In genomic region chr2:59019551-59020164, GRCh38 we compare ENCODE assay signal across 29 cellular contexts.
"Had no signal": no experiment of that assay in that cellular context is flagged by ENCODE, and none has a peak within 500 bp of the region (broad histone marks: within the 10 kb centered on the region; RNA-seq: fewer than 3 reads in every experiment).

No MANE protein-coding gene starts in this region.

- H3K27ac ChIP-seq: colonic mucosa, esophagus muscularis mucosa, lower lobe of right lung, neutrophil, prostate gland, right atrium auricular region, skin epidermis, spleen, suprapubic skin, transverse colon had no signal

- ATAC-seq: left ventricle myocardium superior; lower lobe of right lung; mucosa of descending colon; natural killer cell treated with Interleukin-12 subunit alpha and Interleukin-12 subunit beta and Interleukin-15 and Interleukin-18, amount 100 ng/mL, for 72 hours; stimulated activated memory B cell treated with anti-CD40 and anti-IgM and Interleukin-4, amounts not matched to agents 10 μg/mL and 1 μg/mL and 100 μg/mL, for 72 hours; stimulated activated naive CD8-positive, alpha-beta T cell treated with anti-CD3 and anti-CD28 coated beads, Interleukin-15, Interleukin-2, amounts not matched to agents 100 U/mL and 50 U/mL, for 24 hours had no signal

- H3K9me3 ChIP-seq: colonic mucosa, esophagus muscularis mucosa, lower lobe of right lung, mucosa of descending colon, neutrophil, prostate gland, suprapubic skin, transverse colon had no signal

- H3K36me3 ChIP-seq: colonic mucosa, esophagus muscularis mucosa, lower lobe of right lung, neutrophil, prostate gland, right atrium auricular region, spleen, suprapubic skin, transverse colon had no signal

- H3K27me3 ChIP-seq: colonic mucosa, esophagus muscularis mucosa, neutrophil, right atrium auricular region, spleen, suprapubic skin, transverse colon had no signal

- H3K27me3 Mint-ChIP-seq: central memory CD8-positive, alpha-beta T cell; dendritic cell treated with granulocyte-macrophage colony-stimulating factor and Interleukin-4, amounts not matched to agents 40 ng/mL and 50 ng/mL, for 4 days; natural killer cell treated with Interleukin-12 subunit alpha and Interleukin-12 subunit beta and Interleukin-15 and Interleukin-18, amount 100 ng/mL, for 72 hours had no signal

- DNase-seq: colonic mucosa; effector memory CD4-positive, alpha-beta T cell; hypothalamus; immature natural killer cell; islet precursor cell; kidney glomerular epithelial cell; left ventricle myocardium superior; lower lobe of right lung; mucosa of descending colon; naive B cell; spleen; stimulated activated CD4-positive, alpha-beta T cell treated with anti-CD3 and anti-CD28 coated beads, Interleukin-4, amount 100 ng/mL, for 4 hours; stimulated activated naive CD8-positive, alpha-beta T cell treated with anti-CD3 and anti-CD28 coated beads, Interleukin-15, Interleukin-2, amounts not matched to agents 100 U/mL and 50 U/mL, for 24 hours; transverse colon had no signal

- H3K4me3 Mint-ChIP-seq: central memory CD8-positive, alpha-beta T cell; dendritic cell treated with granulocyte-macrophage colony-stimulating factor and Interleukin-4, amounts not matched to agents 40 ng/mL and 50 ng/mL, for 4 days; immature natural killer cell; memory B cell; mesothelial cell of epicardium; naive B cell; natural killer cell treated with Interleukin-12 subunit alpha and Interleukin-12 subunit beta and Interleukin-15 and Interleukin-18, amount 100 ng/mL, for 72 hours; neural crest cell; stimulated activated memory B cell treated with anti-CD40 and anti-IgM and Interleukin-4, amounts not matched to agents 10 μg/mL and 1 μg/mL and 100 μg/mL, for 72 hours had no signal

- H3K4me1 ChIP-seq: colonic mucosa, esophagus muscularis mucosa, lower lobe of right lung, prostate gland, right atrium auricular region, spleen, suprapubic skin, transverse colon had no signal

- FAIRE-seq: endothelial cell of umbilical vein, frontal cortex had no signal

- H3K27ac Mint-ChIP-seq: dendritic cell treated with granulocyte-macrophage colony-stimulating factor and Interleukin-4, amounts not matched to agents 40 ng/mL and 50 ng/mL, for 4 days; immature natural killer cell; memory B cell; mesothelial cell of epicardium; natural killer cell treated with Interleukin-12 subunit alpha and Interleukin-12 subunit beta and Interleukin-15 and Interleukin-18, amount 100 ng/mL, for 72 hours; stimulated activated memory B cell treated with anti-CD40 and anti-IgM and Interleukin-4, amounts not matched to agents 10 μg/mL and 1 μg/mL and 100 μg/mL, for 72 hours had no signal

- H3K4me3 ChIP-seq: colonic mucosa, esophagus muscularis mucosa, lower lobe of right lung, mucosa of descending colon, prostate gland, right atrium auricular region, skin epidermis, spleen, suprapubic skin, transverse colon had no signal

- H3K4me1 Mint-ChIP-seq: central memory CD8-positive, alpha-beta T cell; immature natural killer cell; memory B cell; naive B cell; stimulated activated memory B cell treated with anti-CD40 and anti-IgM and Interleukin-4, amounts not matched to agents 10 μg/mL and 1 μg/mL and 100 μg/mL, for 72 hours had no signal

- H3K9me3 Mint-ChIP-seq: dendritic cell treated with granulocyte-macrophage colony-stimulating factor and Interleukin-4, amounts not matched to agents 40 ng/mL and 50 ng/mL, for 4 days; natural killer cell treated with Interleukin-12 subunit alpha and Interleukin-12 subunit beta and Interleukin-15 and Interleukin-18, amount 100 ng/mL, for 72 hours had no signal

- H3K36me3 Mint-ChIP-seq: immature natural killer cell; naive B cell; natural killer cell treated with Interleukin-12 subunit alpha and Interleukin-12 subunit beta and Interleukin-15 and Interleukin-18, amount 100 ng/mL, for 72 hours; stimulated activated memory B cell treated with anti-CD40 and anti-IgM and Interleukin-4, amounts not matched to agents 10 μg/mL and 1 μg/mL and 100 μg/mL, for 72 hours had no signal
